25 cellular contexts compared by ENCODE assay signal in the genomic region with DNA sequence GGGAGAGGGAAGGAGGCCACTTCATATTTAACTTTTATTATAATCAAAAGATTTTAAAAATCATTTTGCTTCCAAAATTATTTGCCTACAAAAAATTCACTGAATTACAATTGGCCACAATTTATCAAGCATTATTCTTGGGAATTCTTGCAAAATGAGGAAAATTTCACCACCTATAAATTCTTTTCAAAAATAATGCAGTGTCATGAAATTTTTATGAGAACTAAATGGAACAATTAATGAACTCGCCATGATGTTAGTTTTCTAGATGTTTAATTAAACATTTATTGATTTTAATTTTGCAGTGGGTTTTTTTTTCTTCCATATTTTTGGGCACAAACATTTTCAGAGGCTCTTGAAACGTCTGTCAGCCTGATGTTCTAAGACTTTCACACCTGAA. TPM values are rescaled to one million over a fixed set of nuclear protein-coding genes. Genes with fewer than 3 reads are reported as not detected.
"Had no signal": no experiment of that assay in that cellular context is flagged by ENCODE, and none has a peak within 500 bp of the region (broad histone marks: within the 10 kb centered on the region; RNA-seq: fewer than 3 reads in every experiment).

No MANE protein-coding gene starts in this region.

- H3K36me3 ChIP-seq: esophagus squamous epithelium, gastrocnemius medialis, neural progenitor cell, upper lobe of right lung had no signal

- H3K4me1 Mint-ChIP-seq: endodermal cell had no signal

- DNase-seq: activated CD4-positive, CD25-positive, alpha-beta regulatory T cell treated with anti-CD3 and anti-CD28 coated beads, Interleukin-2, amount 50 U/mL, for 72 hours; activated effector memory CD4-positive, alpha-beta T cell treated with Interleukin-2 at 50 U/mL for 16 hours; activated T-cell treated with anti-CD3 and anti-CD28 coated beads, Interleukin-2, amount 50 U/mL, for 48 hours; amygdala; cerebellar nuclear complex; endodermal cell; esophagus squamous epithelium; gastrocnemius medialis; hypothalamus; mesenchymal stem cell; retina; SK-N-SH; stimulated activated CD4-positive, alpha-beta T cell treated with anti-CD3 and anti-CD28 coated beads, Interleukin-2, amount 100 ng/mL, for 48 hours; stimulated activated CD8-positive, alpha-beta memory T cell treated with anti-CD3 and anti-CD28 coated beads, Interleukin-4, amount 100 ng/mL, for 48 hours; stimulated activated naive CD4-positive, alpha-beta T cell; upper lobe of right lung had no signal

- H2AFZ ChIP-seq: neural progenitor cell had no signal

- H3K27me3 ChIP-seq: neural progenitor cell, upper lobe of right lung had no signal

- H3K27ac Mint-ChIP-seq: activated naive CD4-positive, alpha-beta T cell treated with anti-CD3 and anti-CD28 coated beads, Interleukin-2, amount 50 U/mL, for 72 hours; endodermal cell; neural progenitor cell; progenitor cell of endocrine pancreas; T-helper 2 cell treated with Interferon-gamma antibody and Interleukin-4, amounts not matched to agents 5 μg/mL and 100 μg/mL, for 36 hours had no signal

- H3K9me3 ChIP-seq: gastrocnemius medialis, SK-N-SH, upper lobe of right lung had no signal

- H3K4me2 ChIP-seq: neural progenitor cell, SK-N-SH had no signal

- H3K9ac ChIP-seq: neural progenitor cell, SK-N-SH had no signal

- ATAC-seq: activated naive CD4-positive, alpha-beta T cell treated with anti-CD3 and anti-CD28 coated beads, Interleukin-2, amount 50 U/mL, for 72 hours; gastrocnemius medialis; upper lobe of right lung had no signal

- H3K4me3 ChIP-seq: coronary artery, esophagus squamous epithelium, gastrocnemius medialis, neural progenitor cell, upper lobe of right lung had no signal

- H3K4me1 ChIP-seq: neural progenitor cell had no signal

- FAIRE-seq: bronchial epithelial cell, islet of Langerhans had no signal

- H3K36me3 Mint-ChIP-seq: neural progenitor cell had no signal

- H3K27ac ChIP-seq: coronary artery, esophagus squamous epithelium, gastrocnemius medialis, neural progenitor cell, upper lobe of right lung, VCaP had no signal

- H3K4me3 Mint-ChIP-seq: endodermal cell; neural progenitor cell; T-helper 2 cell treated with Interferon-gamma antibody and Interleukin-4, amounts not matched to agents 5 μg/mL and 100 μg/mL, for 36 hours had no signal

RNA-seq across cellular contexts. Expression of gene ZBP1, which starts 5.8 kb away (rescaled TPM):
- total RNA-seq: bronchial epithelial cell, endodermal cell, gastrocnemius medialis, osteoblast, progenitor cell of endocrine pancreas had no signal
- polyA plus RNA-seq: SK-N-SH had no signal
